Comparison of ENCODE assay signal across 8 cellular contexts in the genomic region with DNA sequence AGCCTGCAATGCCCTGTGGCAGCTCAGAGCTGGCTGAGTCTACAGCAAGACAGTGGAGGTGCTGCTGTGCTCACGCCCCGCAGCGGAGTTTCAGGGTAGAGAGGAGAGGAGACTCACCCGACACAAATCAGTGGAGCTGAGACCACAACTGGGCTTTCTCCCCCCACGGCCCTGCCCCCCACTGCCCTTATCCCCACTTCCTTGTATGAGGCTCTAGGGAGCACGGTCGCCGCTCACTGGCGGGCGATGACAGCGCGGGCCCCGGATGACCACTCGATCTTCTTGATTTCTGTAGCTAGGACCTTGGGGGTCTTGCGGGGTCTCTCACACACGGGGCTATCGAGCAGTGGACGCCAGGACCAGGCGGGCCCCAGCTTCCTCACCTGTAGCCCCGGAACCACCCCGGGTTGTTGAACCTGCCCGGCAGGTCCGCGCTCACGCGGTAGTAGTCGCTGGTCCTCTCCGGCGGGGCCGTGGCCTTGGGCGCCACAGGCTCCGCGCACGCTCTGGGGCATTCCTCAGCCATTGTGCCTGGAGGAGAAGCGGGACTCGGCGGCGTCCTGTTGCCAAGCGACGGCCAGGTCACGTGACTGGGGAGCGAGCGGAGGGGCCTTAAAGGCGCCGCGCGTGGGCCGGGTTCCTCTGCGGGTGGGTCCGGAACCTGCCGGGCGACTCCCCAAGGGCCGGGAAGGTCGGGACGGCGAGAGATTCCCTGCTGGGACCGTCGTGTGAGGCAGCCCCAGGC. TPM values are rescaled to one million over a fixed set of nuclear protein-coding genes. Genes with fewer than 3 reads are reported as not detected.
DNase-seq lines count a peak whose midpoint lies in the region.

No MANE protein-coding gene starts in this region.

- DNase-seq in SHP77 (lab: John Stamatoyannopoulos, UW) (peak; percentile 54 to 81), SHP77 treated with DMSO at 0.1 percent for 48 hours (lab: John Stamatoyannopoulos, UW) (no peak), HT1080 (ENCODE audit: low read depth) (peak; percentile 78), NOMO-1 treated with DMSO at 0.1 percent for 48 hours (lab: John Stamatoyannopoulos, UW; ENCODE audit: unreplicated experiment) (peak; percentile 81), epidermal melanocyte (ENCODE audit: insufficient read length, low spot score) (peak; percentile 74), midbrain (lab: John Stamatoyannopoulos, UW) (peak; percentile 93)
- DNase-seq in activated CD8-positive, alpha-beta memory T cell treated with anti-CD3 and anti-CD28 coated beads, Interleukin-2, amount 50 U/mL, for 48 hours: peak; percentile 91
- DNase-seq in stimulated activated CD8-positive, alpha-beta memory T cell treated with anti-CD3 and anti-CD28 coated beads, Interleukin-15, amount 100 ng/mL, for 1 hour (ENCODE audit: low read depth): peak; percentile 85

RNA-seq across cellular contexts. Expression of a gene that starts 1.0 kb away (rescaled TPM):
- 106 and 170 TPM in 2 replicates for total RNA-seq in HT1080 (2014; rRNA removed; shearing (Covaris generic))
- 136 and 151 TPM in 2 replicates for polyA plus RNA-seq in HT1080 (2015; cell fraction: cytosol; rRNA removed)
- polyA plus RNA-seq in HT1080 (2015; cell fraction: nucleus; rRNA removed): 123 and 132 TPM in 2 replicates

RNA-seq across cellular contexts. Expression of a gene that starts 19.9 kb away (rescaled TPM):
- 31.9 and 36.2 TPM in 2 replicates for total RNA-seq in HT1080 (2014; rRNA removed; shearing (Covaris generic))
- polyA plus RNA-seq in HT1080 (2015; cell fraction: cytosol; rRNA removed): 22.6 and 24.8 TPM in 2 replicates
- polyA plus RNA-seq in HT1080 (2015; cell fraction: nucleus; rRNA removed): 36.1 and 43.2 TPM in 2 replicates

RNA-seq across cellular contexts. Expression of a gene that starts 21.7 kb away (rescaled TPM):
- total RNA-seq in HT1080 (2014; rRNA removed; shearing (Covaris generic)): 0.33 TPM in 1 of 2 replicates, not detected in the other
- 1.5 and 2.1 TPM in 2 replicates for polyA plus RNA-seq in HT1080 (2015; cell fraction: cytosol; rRNA removed)
- polyA plus RNA-seq in HT1080 (2015; cell fraction: nucleus; rRNA removed): 1.3 and 1.6 TPM in 2 replicates

RNA-seq across cellular contexts. Expression of a gene that starts 46.4 kb away (rescaled TPM):
- total RNA-seq in HT1080 (2014; rRNA removed; shearing (Covaris generic)): 0.24 TPM in 1 of 2 replicates, not detected in the other
- polyA plus RNA-seq in HT1080 (2015; cell fraction: cytosol; rRNA removed): not detected in 2 replicates
- polyA plus RNA-seq in HT1080 (2015; cell fraction: nucleus; rRNA removed): 0.51 TPM in 1 of 2 replicates, not detected in the other
